Comparison of ENCODE assay signal across 8 cellular contexts in genomic region chr11:34052036-34052607, GRCh38. TPM values are rescaled to one million over a fixed set of nuclear protein-coding genes. Genes with fewer than 3 reads are reported as not detected.
A peak's percentile ranks its signal among the peaks of the same experiment; 100 is the strongest.
DNase-seq lines count a peak whose midpoint lies in the region; ATAC-seq and TF ChIP-seq lines count a peak whose summit lies in the region.

No MANE protein-coding gene starts in this region.

- no peaks in the 10 kb centered on the region for H3K36me3 ChIP-seq in kidney epithelial cell (ENCODE audit: control insufficient read depth, insufficient read depth, low read length)

- TF ChIP-seq CTCF in kidney epithelial cell (IDR thresholded peaks at IDR 0.05; ENCODE audit: insufficient read depth, low read length, poor library complexity, severe bottlenecking), result no peak

- in situ Hi-C loops in ACHN (cut with HindIII; ENCODE audit: low pct_ligation_motif_present, low pct_unique_long_range_greater_than_20kb, low sequenced_read_pairs), result no loop called here

- ATAC-seq in GM18868 (IDR thresholded peaks at IDR 0.05; ENCODE audit: unreplicated experiment), result peak; percentile 52
- ATAC-seq in HG03103 (IDR thresholded peaks at IDR 0.05; ENCODE audit: low read depth, unreplicated experiment), result peak; percentile 42

- peak overlapping the region; percentile 87 for H3K4me3 ChIP-seq in kidney epithelial cell (ENCODE audit: low read depth, low read length)

- DNase-seq in ACHN (peak; percentile 87), NCI-H2227 treated with DMSO at 0.1 percent for 48 hours (lab: John Stamatoyannopoulos, UW) (peak; percentile 81), cerebellar cortex (ENCODE audit: low spot score) (peak; percentile 74), kidney epithelial cell (ENCODE audit: low read depth) (no peak)
- DNase-seq in activated CD4-positive, CD25-positive, alpha-beta regulatory T cell treated with anti-CD3 and anti-CD28 coated beads, Interleukin-2, amount 50 U/mL, for 72 hours, result peak; percentile 87
- peak; percentile 95 for DNase-seq in stimulated activated CD4-positive, alpha-beta T cell treated with anti-CD3 and anti-CD28 coated beads, Interleukin-15, amount 100 ng/mL, for 24 hours

- no peaks in the 10 kb centered on the region for H3K27me3 ChIP-seq in kidney epithelial cell (ENCODE audit: control insufficient read depth, insufficient read depth, low read length)

RNA-seq across cellular contexts. Expression of gene CAPRIN1, which starts 0.6 kb away (rescaled TPM):
- total RNA-seq in kidney epithelial cell, result 191 and 213 TPM in 2 replicates

RNA-seq across cellular contexts. Expression of gene NAT10, which starts 53.3 kb away (rescaled TPM):
- total RNA-seq in kidney epithelial cell, result 21.7 and 23.5 TPM in 2 replicates
